9 cellular contexts compared by ENCODE assay signal in genomic region chr17:45320349-45320930, GRCh38. TPM values are rescaled to one million over a fixed set of nuclear protein-coding genes. Genes with fewer than 3 reads are reported as not detected.
DNase-seq lines count a peak whose midpoint lies in the region; ATAC-seq, FAIRE-seq and TF ChIP-seq lines count a peak whose summit lies in the region.
"Had no signal": no experiment of that assay in that cellular context is flagged by ENCODE, and none has a peak within 500 bp of the region (broad histone marks: within the 10 kb centered on the region; RNA-seq: fewer than 3 reads in every experiment).

No MANE protein-coding gene starts in this region.

- peak overlapping the region; percentile 51; the same call in 1 of the 2 replicates for H3K56ac ChIP-seq in IMR-90 (ENCODE audit: extremely low read depth, insufficient read depth, low read length)

- TF ChIP-seq CTCF in IMR-90 (conservative IDR thresholded peaks at IDR 0.05; ENCODE audit: low read depth, low read length) = no peak
- TF ChIP-seq CTCF in K562 (IDR thresholded peaks at IDR 0.05 in 2 of 3, conservative IDR thresholded peaks at IDR 0.05 in 1 of 3; ENCODE audit: insufficient read depth in 2 of 3, low read depth in 1 of 3, low read length in 3 of 3) = no peak
- no peak for TF ChIP-seq CTCF in D721Med (IDR thresholded peaks at IDR 0.05; ENCODE audit: insufficient read depth, missing control alignments)

- H3K4me2 ChIP-seq in IMR-90 (ENCODE audit: low read depth, low read length) (peak overlapping the region; percentile 36), K562 (ENCODE audit: insufficient read depth, low read length) (peak overlapping the region; percentile 59)

- H4K5ac ChIP-seq in IMR-90 (ENCODE audit: low read depth, low read length) = no peak overlapping the region; the same call in 1 of the 2 replicates

- H3K9me1 ChIP-seq in IMR-90 (ENCODE audit: insufficient read depth, low read length) (peaks cover 24% of the 10 kb centered on the region), K562 (ENCODE audit: control insufficient read depth, insufficient read depth, low read length) (no peaks in the 10 kb centered on the region)

- H4K8ac ChIP-seq in IMR-90 (ENCODE audit: low read depth in 2 of 2, low read length in 2 of 2) = peak overlapping the region in 1 of 2 experiments; percentile 42; a peak in 3 of 4 replicates

- H2AK9ac ChIP-seq in IMR-90 (replicated peaks; ENCODE audit: low read depth, low read length, poor library complexity) = no peak overlapping the region

- H2BK20ac ChIP-seq in IMR-90 (ENCODE audit: low read depth, low read length) = peak overlapping the region; percentile 42; the same call in 1 of the 2 replicates

- BruUV-seq in IMR-90 (replicated peaks; lab: Mats Ljungman, UMichigan) (no TSS peak), K562 (replicated peaks; lab: Mats Ljungman, UMichigan) (no TSS peak)

- H3K18ac ChIP-seq in IMR-90 (ENCODE audit: low read depth, low read length) = peak overlapping the region; percentile 16; the same call in 1 of the 2 replicates

- H3K14ac ChIP-seq in IMR-90 (replicated peaks; ENCODE audit: low read depth, low read length) = no peak overlapping the region

- H3K9me3 ChIP-seq in IMR-90 (ENCODE audit: control insufficient read depth, insufficient read depth, low read length) (no peaks in the 10 kb centered on the region), K562 (replicated peaks; ENCODE audit: control insufficient read depth, insufficient read depth, low read depth, low read length) (no peaks in the 10 kb centered on the region), mucosa of rectum (ENCODE audit: control insufficient read depth in 2 of 2, low read length in 2 of 2) (no peaks in the 10 kb centered on the region)

- H2AK5ac ChIP-seq in IMR-90 (ENCODE audit: low read depth, low read length) = 0 out of 2 replicates have a peak overlapping the region, but pooled peaks have one; percentile 18

- peak overlapping the region; percentile 67 for H2BK5ac ChIP-seq in IMR-90 (ENCODE audit: low read depth, low read length, poor library complexity, severe bottlenecking)

- H3K79me1 ChIP-seq in IMR-90 (ENCODE audit: low read depth in 1 of 2, low read length in 2 of 2) = peaks cover 0 to 17% of the 10 kb centered on the region in 2 experiments; a peak in 2 of 4 replicates

- dilution Hi-C loops in IMR-90 (cut with HindIII; ENCODE audit: low sequenced_read_pairs, unreplicated experiment) = no loop called here

- peaks cover 12% of the 10 kb centered on the region for H3K79me2 ChIP-seq in K562 (ENCODE audit: control insufficient read depth, insufficient read depth, low read length)

- H2BK15ac ChIP-seq in IMR-90 (ENCODE audit: low read depth, low read length) = peak overlapping the region; percentile 7; the same call in 1 of the 3 replicates

- POLR2A ChIA-PET in IMR-90 (lab: Charles Lee; ENCODE audit: unreplicated experiment) (no interaction called here), K562 (lab: Yijun Ruan, JAX) (interaction anchor here (1.0 to 1.2 kb wide), 2 partner anchors 15 to 91 kb away, joined by 3 to 5 read pairs; no protein-coding TSS in a partner anchor)

- H3K9ac ChIP-seq in IMR-90 (ENCODE audit: low read depth, low read length) = no peak overlapping the region
- H3K9ac ChIP-seq in K562 (ENCODE audit: insufficient read depth in 1 of 2, low read depth in 2 of 2, low read length in 2 of 2) = peak overlapping the region in 1 of 2 experiments; percentile 20; a peak in 1 of 4 replicates
- H3K9ac ChIP-seq in mucosa of rectum (ENCODE audit: low read depth in 1 of 2, low read length in 2 of 2) = peak overlapping the region in 1 of 2 donors; percentile 2

- intact Hi-C loops in IMR-90 (cut with micrococcal nuclease) = no loop called here
- intact Hi-C loops in K562 (cut with micrococcal nuclease) = no loop called here

- CTCF ChIA-PET in IMR-90 (lab: Yijun Ruan, JAX) (interaction anchor here (2.0 kb wide), 1 partner anchor 43 kb away, joined by 5 read pairs; no protein-coding TSS in a partner anchor), K562 (lab: Yijun Ruan, JAX; ENCODE audit: low intra/inter-chr PET ratio) (no interaction called here)

- H3K23ac ChIP-seq in IMR-90 (ENCODE audit: low read depth, low read length) = 0 out of 2 replicates have a peak overlapping the region, but pooled peaks have one; percentile 14

- H3K4me3 ChIP-seq in IMR-90 (ENCODE audit: insufficient read depth, low read depth, low read length) (no peak overlapping the region), K562 (no peak overlapping the region), mucosa of rectum (ENCODE audit: low read length in 2 of 2) (peak overlapping the region in 1 of 2 donors; percentile 40)

- in situ Hi-C loops in IMR-90 (cut with MboI; ENCODE audit: low sequenced_read_pairs) (no loop called here), K562 (cut with MboI) (no loop called here)

- no peak for FAIRE-seq in K562 (lab: Jason Lieb, UNC)
- FAIRE-seq in D721Med (lab: Jason Lieb, UNC) = no peak

- H3K27me3 ChIP-seq in IMR-90 (ENCODE audit: control insufficient read depth, insufficient read depth, low read length) (no peaks in the 10 kb centered on the region), K562 (ENCODE audit: control insufficient read depth in 2 of 2, insufficient read depth in 2 of 2, low read length in 2 of 2) (no peaks in the 10 kb centered on the region), mucosa of rectum (ENCODE audit: control insufficient read depth in 2 of 2, insufficient read depth in 2 of 2, low read length in 2 of 2) (no peaks in the 10 kb centered on the region)

- no peak for ATAC-seq in IMR-90 (ENCODE audit: low read depth)
- ATAC-seq in K562 = no peak
- ATAC-seq: esophagus mucosa had no signal

- peaks cover 29% of the 10 kb centered on the region for H3K4me1 ChIP-seq in IMR-90 (ENCODE audit: control insufficient read depth, insufficient read depth, low read length)
- H3K4me1 ChIP-seq in K562 (replicated peaks in 1 of 2; ENCODE audit: control insufficient read depth in 2 of 2, insufficient read depth in 2 of 2, low read length in 2 of 2) = peaks cover 49 to 58% of the 10 kb centered on the region in 2 experiments
- peaks cover 45 to 52% of the 10 kb centered on the region in 2 donors for H3K4me1 ChIP-seq in mucosa of rectum (ENCODE audit: control insufficient read depth in 2 of 2, insufficient read depth in 2 of 2, low read length in 2 of 2)

- 100% methylated on average over 1 of the region's 5 CpGs; no CpG with 5 or more reads in 1 of the 2 experiments for WGBS in IMR-90 (ENCODE audit: extremely low coverage in 2 of 2, insufficient read length in 1 of 2), 2 experiments
- WGBS in K562 (ENCODE audit: insufficient coverage, low coverage, missing lambda C conversion rate) = 55% methylated on average over 5 of the region's 5 CpGs

- H3K4ac ChIP-seq in IMR-90 (ENCODE audit: low read depth, low read length) = peak overlapping the region; percentile 75

- no peak for TF ChIP-seq RAD21 in IMR-90 (IDR thresholded peaks at IDR 0.05; ENCODE audit: low read length)
- no peak for TF ChIP-seq RAD21 in K562 (CRISPR knock-in tag; conservative IDR thresholded peaks at IDR 0.05 in 1 of 2, IDR thresholded peaks at IDR 0.05 in 1 of 2)

- DNase-seq in AG08395 (ENCODE audit: low spot score) (peak; percentile 43), IMR-90 (peak; percentile 56), K562 (ENCODE audit: extremely low read depth in 1 of 4, low spot score in 3 of 4) (no peak), SKM-1 (lab: John Stamatoyannopoulos, UW; ENCODE audit: unreplicated experiment) (no peak), NCI-H1436 (lab: John Stamatoyannopoulos, UW) (no peak), D721Med (ENCODE audit: insufficient read length, low spot score) (no peak)
- no peak for DNase-seq in stimulated activated CD4-positive, alpha-beta T cell treated with anti-CD3 and anti-CD28 coated beads, Interleukin-4, amount 100 ng/mL, for 24 hours

- TF ChIP-seq POLR2A in IMR-90 (IDR thresholded peaks at IDR 0.05; ENCODE audit: low read depth, low read length) (no peak), K562 (conservative IDR thresholded peaks at IDR 0.05) (no peak)

- H4K20me1 ChIP-seq in IMR-90 (ENCODE audit: insufficient read depth, low read length) (peaks cover 15% of the 10 kb centered on the region), K562 (replicated peaks; ENCODE audit: control insufficient read depth, insufficient read depth, low read length) (peaks cover 9% of the 10 kb centered on the region; the same call in 1 of the 2 replicates)

- no peaks in the 10 kb centered on the region for H3K36me3 ChIP-seq in IMR-90 (ENCODE audit: control insufficient read depth, insufficient read depth, low read length)
- no peaks in the 10 kb centered on the region for H3K36me3 ChIP-seq in K562 (ENCODE audit: control insufficient read depth, insufficient read depth, low read length)
- no peaks in the 10 kb centered on the region for H3K36me3 ChIP-seq in mucosa of rectum (ENCODE audit: control insufficient read depth in 2 of 2, insufficient read depth in 2 of 2, low read length in 2 of 2)

- TF ChIP-seq EP300 in K562 (IDR thresholded peaks at IDR 0.05; ENCODE audit: low read length) = no peak

- peak overlapping the region; percentile 43 for H4K91ac ChIP-seq in IMR-90 (ENCODE audit: insufficient read depth, low read depth, low read length)

- peak overlapping the region; percentile 75 for H2BK120ac ChIP-seq in IMR-90 (ENCODE audit: low read depth, low read length)

- H3K27ac ChIP-seq in IMR-90 (ENCODE audit: insufficient read depth, low read length) (peak overlapping the region; percentile 75), K562 (ENCODE audit: extremely low read depth, low read depth, low read length) (peak overlapping the region; percentile 55), mucosa of rectum (ENCODE audit: low read depth in 2 of 2, low read length in 2 of 2) (peak overlapping the region; percentile 77 to 82)

- H2AFZ ChIP-seq in IMR-90 (replicated peaks; ENCODE audit: low read length, poor library complexity) (no peak overlapping the region), K562 (ENCODE audit: low read depth, low read length) (peak overlapping the region; percentile 71; the same call in 1 of the 2 replicates)

RNA-seq across cellular contexts. Expression of gene MAP3K14, which starts 3.6 kb away (rescaled TPM):
- 3.6 and 4.1 TPM in 2 replicates for total RNA-seq in IMR-90 (2012; rRNA removed)
- polyA plus RNA-seq in IMR-90 (2012; rRNA removed) = 19.9 and 21.7 TPM in 2 replicates
- polyA plus RNA-seq in IMR-90 (2012; cell fraction: cytosol; rRNA removed) = 11.1 and 15.2 TPM in 2 replicates
- polyA plus RNA-seq in IMR-90 (2012; cell fraction: nucleus; rRNA removed; ENCODE audit: low replicate concordance) = 52.0 and 95.3 TPM in 2 replicates
- 11.9 and 31.3 TPM in 2 replicates for total RNA-seq in K562 (2011; cell fraction: chromatin; rRNA removed; ENCODE audit: low replicate concordance)
- 14.3 and 19.3 TPM in 2 replicates for total RNA-seq in K562 (2011; cell fraction: nucleolus; rRNA removed)
- total RNA-seq in K562 (2011; cell fraction: nucleoplasm; rRNA removed) = 11.7 and 12.4 TPM in 2 replicates
- 2.9 and 4.8 TPM in 2 replicates for total RNA-seq in K562 (2014; rRNA removed)
- total RNA-seq in K562 (2014; rRNA removed; fragmentation: Illumina TruSeq; extraction: Trizol) = 0.99 and 1.8 TPM in 2 replicates
- 3.2 and 3.5 TPM in 2 replicates for total RNA-seq in K562 (2015; rRNA removed; fragmentation: Illumina TruSeq; extraction: Trizol)
- 7.9 and 8.7 TPM in 2 replicates for total RNA-seq in K562 (2021)
- polyA plus RNA-seq in K562 (2011; rRNA removed) = 5.3 and 7.5 TPM in 2 replicates
- 6.5 and 9.0 TPM in 2 replicates for polyA plus RNA-seq in K562 (2011; cell fraction: cytosol; rRNA removed)
- 16.1 and 28.3 TPM in 2 replicates for polyA plus RNA-seq in K562 (2011; cell fraction: nucleus; rRNA removed)
- polyA plus RNA-seq in K562 (2012) = 3.6 and 5.4 TPM in 2 replicates
- 3.7 and 3.9 TPM in 2 replicates for polyA plus RNA-seq in K562 (2014; fragmentation: Illumina TruSeq; extraction: Trizol)
- under 1 TPM; 0.45 to 0.56 TPM for polyA plus RNA-seq in K562 (2014; fragmentation: Nextera tagmentation; extraction: Ambion mirVana)
- 4.9 TPM in 2 replicates for polyA plus RNA-seq in K562 (2014; rRNA removed)
- polyA minus RNA-seq in K562 (2011; rRNA and poly(A)+ RNA removed) = 3.2 and 6.0 TPM in 2 replicates
- polyA minus RNA-seq in K562 (2011; cell fraction: cytosol; rRNA and poly(A)+ RNA removed) = 4.9 and 5.2 TPM in 2 replicates
- polyA minus RNA-seq in K562 (2011; cell fraction: nucleus; rRNA and poly(A)+ RNA removed) = 7.8 and 8.2 TPM in 2 replicates

RNA-seq across cellular contexts. Expression of gene SPATA32, which starts 58.5 kb away (rescaled TPM):
- total RNA-seq in IMR-90 (2012; rRNA removed) (under 0.01 and 0.18 TPM in 2 replicates), K562 (2014; rRNA removed) (not detected in 2 replicates), K562 (2014; rRNA removed; fragmentation: Illumina TruSeq; extraction: Trizol) (not detected in 2 replicates), K562 (2015; rRNA removed; fragmentation: Illumina TruSeq; extraction: Trizol) (not detected in 2 replicates), K562 (2021) (not detected in 2 replicates)
- polyA plus RNA-seq in IMR-90 (2012; rRNA removed) (not detected in 2 replicates), K562 (2011; rRNA removed) (not detected in 2 replicates), K562 (2014; fragmentation: Illumina TruSeq; extraction: Trizol) (not detected in 2 replicates), K562 (2014; fragmentation: Nextera tagmentation; extraction: Ambion mirVana) (under 1 TPM; 0.03 to 0.06 TPM), K562 (2014; rRNA removed) (not detected in 2 replicates)
- polyA plus RNA-seq in IMR-90 (2012; cell fraction: cytosol; rRNA removed) = not detected in 2 replicates
- 0.09 TPM in 1 of 2 replicates, not detected in the other for polyA plus RNA-seq in IMR-90 (2012; cell fraction: nucleus; rRNA removed; ENCODE audit: low replicate concordance)
- 0.30 and 0.49 TPM in 2 replicates for total RNA-seq in K562 (2011; cell fraction: chromatin; rRNA removed; ENCODE audit: low replicate concordance)
- 0.17 and 0.26 TPM in 2 replicates for total RNA-seq in K562 (2011; cell fraction: nucleolus; rRNA removed)
- total RNA-seq in K562 (2011; cell fraction: nucleoplasm; rRNA removed) = 0.29 TPM in 1 of 2 replicates, not detected in the other
- not detected in 2 replicates for polyA plus RNA-seq in K562 (2011; cell fraction: cytosol; rRNA removed)
- not detected in 2 replicates for polyA plus RNA-seq in K562 (2011; cell fraction: nucleus; rRNA removed)
- polyA plus RNA-seq in K562 (2012) = 0.18 and 0.30 TPM in 2 replicates
- not detected in 2 replicates for polyA minus RNA-seq in K562 (2011; rRNA and poly(A)+ RNA removed)
- polyA minus RNA-seq in K562 (2011; cell fraction: cytosol; rRNA and poly(A)+ RNA removed) = not detected in 2 replicates
- not detected in 2 replicates for polyA minus RNA-seq in K562 (2011; cell fraction: nucleus; rRNA and poly(A)+ RNA removed)

Comparison
In these comparisons a context has a peak if more than half of its experiments do, and no peak if none do; other contexts are left out.
1. DNase-seq: peak in AG08395 (single experiment) and IMR-90 (single experiment); none in K562 (0 of 4), SKM-1 (single experiment), NCI-H1436 (single experiment), stimulated activated CD4-positive, alpha-beta T cell treated with anti-CD3 and anti-CD28 coated beads, Interleukin-4, amount 100 ng/mL, for 24 hours (single experiment) and D721Med (single experiment).
2. Peak in every context shown above with its lines, with median percentiles within 50 percentile points of each other: H3K27ac ChIP-seq.